ENCODE assay signal across 20 cellular contexts in the genomic region with DNA sequence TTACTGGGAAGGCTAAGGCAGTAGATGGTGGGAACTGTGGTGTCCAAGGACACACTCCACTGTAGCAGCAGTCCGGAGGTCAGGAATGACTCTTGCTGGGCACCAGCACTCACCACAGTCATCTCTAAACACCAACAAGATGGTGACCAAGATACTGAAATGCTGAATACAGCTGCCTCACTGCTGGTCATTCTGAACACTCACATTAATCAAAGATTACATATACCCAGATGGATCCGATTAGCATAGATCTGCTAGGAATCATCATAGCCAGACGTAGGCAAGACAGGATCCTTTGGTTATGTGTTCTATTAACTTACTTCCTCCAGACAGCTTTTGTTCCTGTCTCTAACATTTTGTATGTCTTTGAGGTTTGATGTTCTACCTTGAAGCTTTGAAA.
DNase-seq lines count a peak whose midpoint lies in the region; ATAC-seq, FAIRE-seq and TF ChIP-seq lines count a peak whose summit lies in the region.
"Had no signal": no experiment of that assay in that cellular context is flagged by ENCODE, and none has a peak within 500 bp of the region (broad histone marks: within the 10 kb centered on the region; RNA-seq: fewer than 3 reads in every experiment).

No MANE protein-coding gene starts in this region.

- peaks cover 37% of the 10 kb centered on the region for H3K27me3 Mint-ChIP-seq in activated CD8-positive, alpha-beta memory T cell treated with anti-CD3 and anti-CD28 coated beads, Interleukin-2, amount 10 ng/mL, durations not matched to agents 7 days and 5 days
- H3K27me3 Mint-ChIP-seq in WTC11 (ENCODE audit: low read depth) = no peaks in the 10 kb centered on the region

- no peaks in the 10 kb centered on the region for H3K9me3 Mint-ChIP-seq in activated CD8-positive, alpha-beta memory T cell treated with anti-CD3 and anti-CD28 coated beads, Interleukin-2, amount 10 ng/mL, durations not matched to agents 7 days and 5 days (ENCODE audit: low read depth)
- 0 out of 2 replicates have a peak, but pooled peaks cover 6% of the 10 kb centered on the region for H3K9me3 Mint-ChIP-seq in WTC11
- H3K9me3 Mint-ChIP-seq: CD8-positive, alpha-beta T cell had no signal

- peak; percentile 92 for ATAC-seq in SK-N-SH treated with all-trans-retinoic acid at 6 μM for 48 hours
- no peak for ATAC-seq in activated CD8-positive, alpha-beta memory T cell treated with anti-CD3 and anti-CD28 coated beads, Interleukin-2, amount 10 ng/mL, durations not matched to agents 7 days and 5 days
- no peak for ATAC-seq in WTC11
- ATAC-seq: CD8-positive, alpha-beta T cell; HepG2 had no signal

- FAIRE-seq in GM18507 (lab: Jason Lieb, UNC) = peak; percentile 9
- FAIRE-seq: G401.6, GM12892, GM19239, HepG2, HTR-8/SVneo had no signal

- no peaks in the 10 kb centered on the region for H3K36me3 Mint-ChIP-seq in activated CD8-positive, alpha-beta memory T cell treated with anti-CD3 and anti-CD28 coated beads, Interleukin-2, amount 10 ng/mL, durations not matched to agents 7 days and 5 days
- H3K36me3 Mint-ChIP-seq in WTC11 = no peaks in the 10 kb centered on the region
- H3K36me3 Mint-ChIP-seq: CD14-positive monocyte; CD8-positive, alpha-beta T cell had no signal

- no peak overlapping the region for H3K27ac Mint-ChIP-seq in activated CD8-positive, alpha-beta memory T cell treated with anti-CD3 and anti-CD28 coated beads, Interleukin-2, amount 10 ng/mL, durations not matched to agents 7 days and 5 days
- H3K27ac Mint-ChIP-seq in WTC11 = no peak overlapping the region
- H3K27ac Mint-ChIP-seq: CD14-positive monocyte; CD8-positive, alpha-beta T cell had no signal

- CTCF ChIA-PET in activated CD8-positive, alpha-beta memory T cell treated with anti-CD3 and anti-CD28 coated beads, Interleukin-2, amount 10 ng/mL, durations not matched to agents 7 days and 5 days (lab: Charles Lee) = no interaction called here
- CTCF ChIA-PET in WTC11 (lab: Charles Lee) = no interaction called here

- no peak overlapping the region for H3K4me3 Mint-ChIP-seq in activated CD8-positive, alpha-beta memory T cell treated with anti-CD3 and anti-CD28 coated beads, Interleukin-2, amount 10 ng/mL, durations not matched to agents 7 days and 5 days
- H3K4me3 Mint-ChIP-seq in WTC11 = no peak overlapping the region
- H3K4me3 Mint-ChIP-seq: CD14-positive monocyte; CD8-positive, alpha-beta T cell had no signal

- H3K4me1 Mint-ChIP-seq in activated CD8-positive, alpha-beta memory T cell treated with anti-CD3 and anti-CD28 coated beads, Interleukin-2, amount 10 ng/mL, durations not matched to agents 7 days and 5 days = no peaks in the 10 kb centered on the region
- peaks cover 5% of the 10 kb centered on the region for H3K4me1 Mint-ChIP-seq in WTC11
- H3K4me1 Mint-ChIP-seq: CD14-positive monocyte had no signal

- POLR2A ChIA-PET in WTC11 (lab: Charles Lee) = no interaction called here

- DNase-seq in AG10803 (ENCODE audit: low read depth) (peak; percentile 33), GM18507 (ENCODE audit: extremely low spot score, insufficient read length, low read depth) (no peak), fibroblast of peridontal ligament (ENCODE audit: extremely low read depth) (peak; percentile 8), Kasumi-1 (lab: John Stamatoyannopoulos, UW) (no peak), WTC11 (ENCODE audit: low spot score) (no peak)
- DNase-seq in activated CD8-positive, alpha-beta memory T cell treated with anti-CD3 and anti-CD28 coated beads, Interleukin-2, amount 10 ng/mL, durations not matched to agents 7 days and 5 days = no peak
- DNase-seq: ACHN; CD8-positive, alpha-beta T cell; COR-L47; DMS153; DMS79 treated with DMSO at 0.1 percent for 48 hours; EL; HCEC 1CT had no signal

- TF ChIP-seq CTCF in AG10803 (conservative IDR thresholded peaks at IDR 0.05; ENCODE audit: low read length) = no peak
- TF ChIP-seq CTCF in WTC11 (IDR thresholded peaks at IDR 0.05) = no peak

- no peak overlapping the region for H3K4me3 ChIP-seq in AG10803 (ENCODE audit: low read length)

TF ChIP-seq in SK-N-SH treated with all-trans-retinoic acid at 6 μM for 48 hours, 23 proteins besides CTCF, POLR2A, EP300 and RAD21:
- TF ChIP-seq TCF4 (CRISPR knock-in tag; IDR thresholded peaks at IDR 0.05; ENCODE audit: borderline replicate concordance) (peak; percentile 82; the same call in 1 of the 2 replicates), ISL1 (CRISPR knock-in tag; IDR thresholded peaks at IDR 0.05) (no peak)

TF ChIP-seq in WTC11, 78 proteins besides CTCF, POLR2A, EP300 and RAD21 (continues in another document):
- TF ChIP-seq ZSCAN18 (CRISPR knock-in tag; IDR thresholded peaks at IDR 0.05) = no peak
- TF ChIP-seq, protein P1, sequence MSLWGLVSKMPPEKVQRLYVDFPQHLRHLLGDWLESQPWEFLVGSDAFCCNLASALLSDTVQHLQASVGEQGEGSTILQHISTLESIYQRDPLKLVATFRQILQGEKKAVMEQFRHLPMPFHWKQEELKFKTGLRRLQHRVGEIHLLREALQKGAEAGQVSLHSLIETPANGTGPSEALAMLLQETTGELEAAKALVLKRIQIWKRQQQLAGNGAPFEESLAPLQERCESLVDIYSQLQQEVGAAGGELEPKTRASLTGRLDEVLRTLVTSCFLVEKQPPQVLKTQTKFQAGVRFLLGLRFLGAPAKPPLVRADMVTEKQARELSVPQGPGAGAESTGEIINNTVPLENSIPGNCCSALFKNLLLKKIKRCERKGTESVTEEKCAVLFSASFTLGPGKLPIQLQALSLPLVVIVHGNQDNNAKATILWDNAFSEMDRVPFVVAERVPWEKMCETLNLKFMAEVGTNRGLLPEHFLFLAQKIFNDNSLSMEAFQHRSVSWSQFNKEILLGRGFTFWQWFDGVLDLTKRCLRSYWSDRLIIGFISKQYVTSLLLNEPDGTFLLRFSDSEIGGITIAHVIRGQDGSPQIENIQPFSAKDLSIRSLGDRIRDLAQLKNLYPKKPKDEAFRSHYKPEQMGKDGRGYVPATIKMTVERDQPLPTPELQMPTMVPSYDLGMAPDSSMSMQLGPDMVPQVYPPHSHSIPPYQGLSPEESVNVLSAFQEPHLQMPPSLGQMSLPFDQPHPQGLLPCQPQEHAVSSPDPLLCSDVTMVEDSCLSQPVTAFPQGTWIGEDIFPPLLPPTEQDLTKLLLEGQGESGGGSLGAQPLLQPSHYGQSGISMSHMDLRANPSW (CRISPR knock-in tag; conservative IDR thresholded peaks at IDR 0.05; ENCODE audit: low read depth) = no peak
- TF ChIP-seq MAX (CRISPR knock-in tag; IDR thresholded peaks at IDR 0.05) = no peak
- TF ChIP-seq, protein P2, sequence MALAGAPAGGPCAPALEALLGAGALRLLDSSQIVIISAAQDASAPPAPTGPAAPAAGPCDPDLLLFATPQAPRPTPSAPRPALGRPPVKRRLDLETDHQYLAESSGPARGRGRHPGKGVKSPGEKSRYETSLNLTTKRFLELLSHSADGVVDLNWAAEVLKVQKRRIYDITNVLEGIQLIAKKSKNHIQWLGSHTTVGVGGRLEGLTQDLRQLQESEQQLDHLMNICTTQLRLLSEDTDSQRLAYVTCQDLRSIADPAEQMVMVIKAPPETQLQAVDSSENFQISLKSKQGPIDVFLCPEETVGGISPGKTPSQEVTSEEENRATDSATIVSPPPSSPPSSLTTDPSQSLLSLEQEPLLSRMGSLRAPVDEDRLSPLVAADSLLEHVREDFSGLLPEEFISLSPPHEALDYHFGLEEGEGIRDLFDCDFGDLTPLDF (CRISPR knock-in tag; IDR thresholded peaks at IDR 0.05) = no peak
- TF ChIP-seq, protein P3, sequence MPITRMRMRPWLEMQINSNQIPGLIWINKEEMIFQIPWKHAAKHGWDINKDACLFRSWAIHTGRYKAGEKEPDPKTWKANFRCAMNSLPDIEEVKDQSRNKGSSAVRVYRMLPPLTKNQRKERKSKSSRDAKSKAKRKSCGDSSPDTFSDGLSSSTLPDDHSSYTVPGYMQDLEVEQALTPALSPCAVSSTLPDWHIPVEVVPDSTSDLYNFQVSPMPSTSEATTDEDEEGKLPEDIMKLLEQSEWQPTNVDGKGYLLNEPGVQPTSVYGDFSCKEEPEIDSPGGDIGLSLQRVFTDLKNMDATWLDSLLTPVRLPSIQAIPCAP (CRISPR knock-in tag; IDR thresholded peaks at IDR 0.05) = no peak
- no peak for TF ChIP-seq ZNF423 (CRISPR knock-in tag; IDR thresholded peaks at IDR 0.05)
- TF ChIP-seq FOXJ3 (CRISPR knock-in tag; IDR thresholded peaks at IDR 0.05; ENCODE audit: borderline replicate concordance) = no peak
- no peak for TF ChIP-seq MXD4 (CRISPR knock-in tag; IDR thresholded peaks at IDR 0.05; ENCODE audit: borderline replicate concordance)
- TF ChIP-seq, protein P4, sequence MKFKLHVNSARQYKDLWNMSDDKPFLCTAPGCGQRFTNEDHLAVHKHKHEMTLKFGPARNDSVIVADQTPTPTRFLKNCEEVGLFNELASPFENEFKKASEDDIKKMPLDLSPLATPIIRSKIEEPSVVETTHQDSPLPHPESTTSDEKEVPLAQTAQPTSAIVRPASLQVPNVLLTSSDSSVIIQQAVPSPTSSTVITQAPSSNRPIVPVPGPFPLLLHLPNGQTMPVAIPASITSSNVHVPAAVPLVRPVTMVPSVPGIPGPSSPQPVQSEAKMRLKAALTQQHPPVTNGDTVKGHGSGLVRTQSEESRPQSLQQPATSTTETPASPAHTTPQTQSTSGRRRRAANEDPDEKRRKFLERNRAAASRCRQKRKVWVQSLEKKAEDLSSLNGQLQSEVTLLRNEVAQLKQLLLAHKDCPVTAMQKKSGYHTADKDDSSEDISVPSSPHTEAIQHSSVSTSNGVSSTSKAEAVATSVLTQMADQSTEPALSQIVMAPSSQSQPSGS (CRISPR knock-in tag; IDR thresholded peaks at IDR 0.05; ENCODE audit: borderline replicate concordance, low read depth) = no peak
- no peak for TF ChIP-seq USF1 (CRISPR knock-in tag; IDR thresholded peaks at IDR 0.05)

Comparison
In these comparisons a context has a peak if more than half of its experiments do, and no peak if none do; other contexts are left out.
1. DNase-seq: peak in AG10803 (single experiment) and fibroblast of peridontal ligament (single experiment); none in GM18507 (single experiment), activated CD8-positive, alpha-beta memory T cell treated with anti-CD3 and anti-CD28 coated beads, Interleukin-2, amount 10 ng/mL, durations not matched to agents 7 days and 5 days (single experiment), Kasumi-1 (0 of 2) and WTC11 (single experiment).